8 cellular contexts compared by ENCODE assay signal in genomic region chr2:203238711-203239526, GRCh38. TPM values are rescaled to one million over a fixed set of nuclear protein-coding genes. Genes with fewer than 3 reads are reported as not detected.
DNase-seq lines count a peak whose midpoint lies in the region; ATAC-seq, FAIRE-seq and TF ChIP-seq lines count a peak whose summit lies in the region.

A gene with protein sequence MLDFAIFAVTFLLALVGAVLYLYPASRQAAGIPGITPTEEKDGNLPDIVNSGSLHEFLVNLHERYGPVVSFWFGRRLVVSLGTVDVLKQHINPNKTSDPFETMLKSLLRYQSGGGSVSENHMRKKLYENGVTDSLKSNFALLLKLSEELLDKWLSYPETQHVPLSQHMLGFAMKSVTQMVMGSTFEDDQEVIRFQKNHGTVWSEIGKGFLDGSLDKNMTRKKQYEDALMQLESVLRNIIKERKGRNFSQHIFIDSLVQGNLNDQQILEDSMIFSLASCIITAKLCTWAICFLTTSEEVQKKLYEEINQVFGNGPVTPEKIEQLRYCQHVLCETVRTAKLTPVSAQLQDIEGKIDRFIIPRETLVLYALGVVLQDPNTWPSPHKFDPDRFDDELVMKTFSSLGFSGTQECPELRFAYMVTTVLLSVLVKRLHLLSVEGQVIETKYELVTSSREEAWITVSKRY (plus strand): TSS chr2:203239018. CDS start chr2:203239063, 45 bp downstream.

- H3K4me3 ChIP-seq in BJ (ENCODE audit: low read depth, low read length) (peak within 1 kb of the TSS; percentile 60), colonic mucosa (peak within 1 kb of the TSS; percentile 43)

- no peaks in the 10 kb centered on the region for H3K9me3 ChIP-seq in colonic mucosa

- FAIRE-seq in GM19239 (lab: Jason Lieb, UNC) = peak; percentile 94

- peak; percentile 53 for TF ChIP-seq CTCF in BJ (IDR thresholded peaks at IDR 0.05; ENCODE audit: insufficient read depth, low read depth, low read length)
- peak; percentile 17 for TF ChIP-seq CTCF in colonic mucosa (IDR thresholded peaks at IDR 0.05)

- H3K27me3 ChIP-seq in BJ (ENCODE audit: control insufficient read depth, insufficient read depth, low read length) (no peaks in the 10 kb centered on the region), colonic mucosa (no peaks in the 10 kb centered on the region)

- peak within 1 kb of the TSS; percentile 82 to 92 for H3K9ac ChIP-seq in colonic mucosa (ENCODE audit: low read depth in 2 of 2, low read length in 2 of 2)

- H3K4me1 ChIP-seq in colonic mucosa = peaks cover 3% of the 10 kb centered on the region

- intact Hi-C loops in colonic mucosa (cut with DNase I) = no loop called here
- intact Hi-C loops in left colon (cut with DNase I, micrococcal nuclease) = no loop called here

- CTCF ChIA-PET in BJ (lab: Yijun Ruan, JAX) = interaction anchor here (0.6 to 2.5 kb wide), 10 partner anchors 11 to 579 kb away, joined by 3 to 11 read pairs (median 3); no protein-coding TSS in a partner anchor

- H3K27ac ChIP-seq in colonic mucosa = peak within 1 kb of the TSS; percentile 93

- H3K36me3 ChIP-seq in BJ (ENCODE audit: control insufficient read depth, insufficient read depth, low read length) (0 out of 2 replicates have a peak, but pooled peaks cover 1% of the 10 kb centered on the region), colonic mucosa (no peaks in the 10 kb centered on the region)

- POLR2A ChIA-PET in BJ (lab: Charles Lee) = interaction anchor here (1.1 kb wide), 1 partner anchor 545 kb away, joined by 3 read pairs; no protein-coding TSS in a partner anchor

- ATAC-seq in HG03457 (IDR thresholded peaks at IDR 0.05; ENCODE audit: unreplicated experiment) = peak; percentile 85
- peak; percentile 94 for ATAC-seq in left colon

- peak; percentile 77 for DNase-seq in BJ (ENCODE audit: low read depth)
- DNase-seq in GM19239 (ENCODE audit: insufficient read length, low spot score) = peak; percentile 85
- peak; percentile 78 to 93 for DNase-seq in NCI-H524 (lab: John Stamatoyannopoulos, UW)
- peak; percentile 97 to 98 for DNase-seq in activated CD4-positive, alpha-beta T cell treated with anti-CD3 and anti-CD28 coated beads for 4 hours
- peak; percentile 97 for DNase-seq in colonic mucosa
- DNase-seq in left colon = peak; percentile 96 to 98
- peak; percentile 98 for DNase-seq in stimulated activated CD4-positive, alpha-beta T cell treated with anti-CD3 and anti-CD28 coated beads, Interleukin-1b, Interleukin-23, amount 100 ng/mL, for 48 hours

RNA-seq across cellular contexts. Expression of the gene that starts here (rescaled TPM):
- 7.7 and 14.4 TPM in 2 replicates for polyA plus RNA-seq in BJ (2011; rRNA removed)
- polyA minus RNA-seq in BJ (2011; rRNA and poly(A)+ RNA removed) = 10.7 and 10.8 TPM in 2 replicates
- total RNA-seq in colonic mucosa (10 to 100 TPM; 16.0 to 18.2 TPM), left colon (10 to 100 TPM; 23.3 to 27.9 TPM)

Comparison
In these comparisons a context has a peak if more than half of its experiments do, and no peak if none do; other contexts are left out.
1. Peak in every context shown above with its lines: DNase-seq, ATAC-seq, H3K4me3 ChIP-seq and H3K27ac ChIP-seq.